In the genomic region with DNA sequence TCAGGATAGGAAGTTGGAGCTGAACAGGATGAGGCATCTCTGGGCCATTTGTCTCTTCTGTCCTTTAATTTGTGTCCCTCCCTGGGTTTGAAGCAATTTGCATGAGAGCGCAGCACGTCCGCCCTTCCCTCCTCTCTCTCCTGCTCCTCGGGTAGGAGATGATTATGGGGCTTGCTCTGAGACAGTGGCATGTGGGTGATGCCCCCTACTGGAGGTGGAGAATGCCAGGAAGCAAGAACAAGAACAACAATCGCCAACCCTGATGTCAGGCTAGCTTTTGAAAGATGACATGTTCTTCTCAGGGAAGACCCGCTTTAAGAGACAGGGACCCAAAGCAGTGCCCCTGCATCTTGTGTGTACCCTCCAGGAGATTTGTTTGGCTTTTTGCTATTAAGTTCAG, we compare ENCODE assay signal across 11 cellular contexts.
DNase-seq lines count a peak whose midpoint lies in the region; ATAC-seq, FAIRE-seq and TF ChIP-seq lines count a peak whose summit lies in the region.
"Had no signal": no experiment of that assay in that cellular context is flagged by ENCODE, and none has a peak within 500 bp of the region (broad histone marks: within the 10 kb centered on the region; RNA-seq: fewer than 3 reads in every experiment).

No MANE protein-coding gene starts in this region.

- H3K9ac ChIP-seq in HepG2 (ENCODE audit: insufficient read depth, low read depth, low read length), result no peak overlapping the region

- DNase-seq in DMS 273 (lab: John Stamatoyannopoulos, UW; ENCODE audit: unreplicated experiment) (peak; percentile 37), DMS 273 treated with DMSO at 0.1 percent for 48 hours (lab: John Stamatoyannopoulos, UW) (no peak), UCSD-AML1 (lab: John Stamatoyannopoulos, UW; ENCODE audit: unreplicated experiment) (peak; percentile 39), HepG2 (ENCODE audit: low spot score) (peak; percentile 17), T-helper 1 cell (no peak), cerebellum (ENCODE audit: low spot score) (no peak), NCI-H2029 treated with DMSO at 0.1 percent for 48 hours (lab: John Stamatoyannopoulos, UW) (no peak)
- peak; percentile 37 for DNase-seq in Jurkat, Clone E6-1 (ENCODE audit: low read depth, low spot score)
- DNase-seq: cortex of kidney had no signal

- no peak overlapping the region for H3K4me2 ChIP-seq in HepG2 (ENCODE audit: low read depth, low read length)

- no TSS peak for BruUV-seq in HepG2 (replicated peaks; lab: Mats Ljungman, UMichigan)

- peak; percentile 46; the same call in 2 of the 3 replicates for ATAC-seq in HepG2

- peak; percentile 54 for TF ChIP-seq CTCF in HepG2 (CRISPR knock-in tag; IDR thresholded peaks at IDR 0.05)

- FAIRE-seq in HepG2 (lab: Jason Lieb, UNC), result no peak
- FAIRE-seq: A204.1 had no signal

- CTCF ChIA-PET in HepG2 (lab: Yijun Ruan, JAX; ENCODE audit: low intra/inter-chr PET ratio, low total read pairs), result interaction anchor here (0.7 kb wide), 1 partner anchor 69 kb away, joined by 3 read pairs; no protein-coding TSS in a partner anchor

- 19% methylated on average over 6 of the region's 6 CpGs for WGBS in HepG2 (ENCODE audit: low lambda C conversion rate)

- in situ Hi-C loops in HepG2 (cut with HindIII; ENCODE audit: extremely low pct_ligation_motif_present, low pct_unique_long_range_greater_than_20kb), result no loop called here

- peaks cover 0 to 21% of the 10 kb centered on the region in 2 experiments; a peak in 3 of 5 replicates for H3K27me3 ChIP-seq in HepG2 (ENCODE audit: control insufficient read depth in 1 of 2, insufficient read depth in 2 of 2, low read length in 2 of 2)

- no peak overlapping the region for H3K4me3 ChIP-seq in Jurkat, Clone E6-1 (ENCODE audit: low read length)
- H3K4me3 ChIP-seq in HepG2 (replicated peaks in 1 of 3; ENCODE audit: insufficient read depth in 1 of 3, low read depth in 2 of 3, low read length in 3 of 3), result no peak overlapping the region
- H3K4me3 ChIP-seq: SJSA1 had no signal

- POLR2A ChIA-PET in HepG2 (lab: Yijun Ruan, JAX), result no interaction called here

- H3K79me2 ChIP-seq in HepG2 (ENCODE audit: insufficient read depth, low read length), result no peaks in the 10 kb centered on the region

- no peak for TF ChIP-seq RAD21 in HepG2 (CRISPR knock-in tag; IDR thresholded peaks at IDR 0.05)

- TF ChIP-seq EP300 in HepG2 (IDR thresholded peaks at IDR 0.05; ENCODE audit: low read depth in 2 of 2, low read length in 2 of 2) (no peak), HepG2 (CRISPR knock-in tag; IDR thresholded peaks at IDR 0.05; ENCODE audit: borderline replicate concordance) (no peak)

- intact Hi-C loops in HepG2 (cut with micrococcal nuclease; ENCODE audit: unreplicated experiment), result no loop called here

- no peak overlapping the region for H2AFZ ChIP-seq in HepG2 (ENCODE audit: low read length)

- TF ChIP-seq POLR2A in HepG2 (IDR thresholded peaks at IDR 0.05; ENCODE audit: insufficient read depth in 1 of 2, low read depth in 2 of 2, low read length in 2 of 2), result no peak

- no peak overlapping the region for H3K27ac ChIP-seq in HepG2 (ENCODE audit: extremely low read length, insufficient read depth, low read length)
- H3K27ac ChIP-seq: SJSA1 had no signal

- no peaks in the 10 kb centered on the region for H4K20me1 ChIP-seq in HepG2 (ENCODE audit: insufficient read depth, low read length)

- H3K36me3 ChIP-seq in HepG2 (replicated peaks in 1 of 2; ENCODE audit: control insufficient read depth in 1 of 2, insufficient read depth in 2 of 2, low read length in 2 of 2), result no peaks in the 10 kb centered on the region
- H3K36me3 ChIP-seq: SJSA1 had no signal

- H3K9me3 ChIP-seq in HepG2 (ENCODE audit: low read length), result no peaks in the 10 kb centered on the region; the same call in 1 of the 2 replicates
- H3K9me3 ChIP-seq: SJSA1 had no signal

- H3K4me1 ChIP-seq in HepG2 (ENCODE audit: insufficient read depth, low read length), result peaks cover 16% of the 10 kb centered on the region

TF ChIP-seq in HepG2, 621 proteins besides CTCF, POLR2A, EP300 and RAD21:
- TF ChIP-seq ZNF468 (CRISPR knock-in tag; IDR thresholded peaks at IDR 0.05) (no peak), STAG1 (CRISPR knock-in tag; IDR thresholded peaks at IDR 0.05) (peak; percentile 44)

Comparison
In these comparisons a context has a peak if more than half of its experiments do, and no peak if none do; other contexts are left out.
1. DNase-seq: peak in DMS 273 (single experiment), Jurkat, Clone E6-1 (single experiment), UCSD-AML1 (single experiment) and HepG2 (single experiment); none in DMS 273 treated with DMSO at 0.1 percent for 48 hours (single experiment), T-helper 1 cell (0 of 5), cerebellum (single experiment) and NCI-H2029 treated with DMSO at 0.1 percent for 48 hours (single experiment).